In the genomic region with DNA sequence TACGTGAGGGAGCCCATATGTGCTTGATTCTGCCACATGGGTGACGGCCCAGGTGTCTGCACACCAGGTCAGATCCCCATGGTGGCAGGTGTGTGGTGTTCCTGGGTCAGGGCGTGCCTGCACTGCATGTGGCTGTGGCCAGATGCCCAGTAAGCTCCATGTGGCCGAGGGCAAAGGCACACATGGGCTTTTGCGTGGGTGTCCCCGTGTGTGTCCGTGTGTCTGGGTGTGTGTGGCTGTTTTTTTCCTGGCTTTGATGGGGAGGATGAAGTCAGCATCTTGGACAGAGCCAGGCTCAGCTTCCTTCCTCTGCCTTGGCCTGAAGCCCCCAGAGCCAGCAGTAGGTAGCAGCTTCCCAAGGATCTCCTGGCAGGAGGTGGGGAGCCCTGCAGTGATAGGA, we compare ENCODE assay signal across 8 cellular contexts. TPM values are rescaled to one million over a fixed set of nuclear protein-coding genes. Genes with fewer than 3 reads are reported as not detected.
DNase-seq lines count a peak whose midpoint lies in the region; ATAC-seq and TF ChIP-seq lines count a peak whose summit lies in the region.
"Had no signal": no experiment of that assay in that cellular context is flagged by ENCODE, and none has a peak within 500 bp of the region (broad histone marks: within the 10 kb centered on the region; RNA-seq: fewer than 3 reads in every experiment).

No MANE protein-coding gene starts in this region.

- H3K9me3 ChIP-seq in heart right ventricle = no peaks in the 10 kb centered on the region
- no peaks in the 10 kb centered on the region for H3K9me3 ChIP-seq in tibial artery

- H3K36me3 ChIP-seq in heart right ventricle (peaks cover 0 to 14% (median 0%) of the 10 kb centered on the region in 9 donors), tibial artery (peaks cover 0 to 12% (median 3%) of the 10 kb centered on the region in 3 donors)

- H3K27ac ChIP-seq in heart right ventricle (peak overlapping the region; percentile 66 to 96 (median 90)), tibial artery (peak overlapping the region; percentile 75 to 81)
- H3K27ac ChIP-seq: VCaP had no signal

- H3K4me3 ChIP-seq in heart right ventricle (peak overlapping the region in 8 of 10 donors; percentile 57 to 82 (median 66)), tibial artery (no peak overlapping the region)

- intact Hi-C loops in heart right ventricle (cut with DNase I) = loop anchor here in 4 of 10 donors (5.0 to 10.0 kb wide), 3 partner anchors 124 to 134 kb away; no protein-coding TSS in a partner anchor
- intact Hi-C loops in tibial artery (cut with DNase I; ENCODE audit: low total_unique reads) = loop anchor here (2.0 kb wide), 1 partner anchor 18 kb away; no protein-coding TSS in a partner anchor

- peaks cover 0 to 9% (median 0%) of the 10 kb centered on the region in 7 donors for H3K27me3 ChIP-seq in heart right ventricle
- no peaks in the 10 kb centered on the region for H3K27me3 ChIP-seq in tibial artery

- peak in 7 of 8 donors; percentile 2 to 46 (median 13) for ATAC-seq in heart right ventricle

- 44 to 59% methylated on average over 7 of the region's 7 CpGs for WGBS in heart right ventricle, 2 donors

- DNase-seq in heart right ventricle (peak in 1 of 2 donors; percentile 46), tibial artery (peak in 1 of 2 donors; percentile 70), GF-D8 (lab: John Stamatoyannopoulos, UW) (no peak), ureter (ENCODE audit: low spot score) (no peak)
- DNase-seq: activated gamma-delta T cell treated with Interleukin-2 at 50 U/mL for 16 hours; NCI-H1436 treated with DMSO at 0.1 percent for 48 hours; stimulated activated CD8-positive, alpha-beta memory T cell treated with anti-CD3 and anti-CD28 coated beads, Interleukin-4, amount 100 ng/mL, for 48 hours had no signal

- TF ChIP-seq CTCF in heart right ventricle (IDR thresholded peaks at IDR 0.05) = no peak
- TF ChIP-seq CTCF in tibial artery (IDR thresholded peaks at IDR 0.05) = no peak

- H3K4me1 ChIP-seq in heart right ventricle (peaks cover 38 to 92% (median 77%) of the 10 kb centered on the region in 9 donors), tibial artery (peaks cover 0 to 88% (median 62%) of the 10 kb centered on the region in 4 donors)

RNA-seq across cellular contexts. Expression of a gene that starts 1.5 kb away (rescaled TPM):
- total RNA-seq in heart right ventricle (100 to 1,000 TPM in 1 of 10 donors, 10 to 100 TPM in 9; 36.2 to 123 (median 61.4) TPM), ureter (121 TPM)
- polyA plus RNA-seq in heart right ventricle = 10 to 100 TPM; 49.0 to 96.7 TPM

RNA-seq across cellular contexts. Expression of a gene that starts 17.4 kb away (rescaled TPM):
- 10 to 100 TPM; 20.1 to 44.4 (median 29.4) TPM for total RNA-seq in heart right ventricle
- polyA plus RNA-seq in heart right ventricle = 10 to 100 TPM; 23.4 to 47.0 TPM
- total RNA-seq in ureter = 121 TPM

RNA-seq across cellular contexts. Expression of a gene that starts 19.5 kb away (rescaled TPM):
- 1 to 10 TPM in 8 of 10 donors, under 1 TPM in 2; 0.72 to 3.4 (median 2.2) TPM for total RNA-seq in heart right ventricle
- polyA plus RNA-seq in heart right ventricle = 1 to 10 TPM; 3.4 to 7.2 TPM
- 2.9 TPM for total RNA-seq in ureter

RNA-seq across cellular contexts. Expression of a gene that starts 41.1 kb away (rescaled TPM):
- total RNA-seq in heart right ventricle (1 to 10 TPM in 3 of 10 donors, under 1 TPM in 7; 0.17 to 1.4 (median 0.49) TPM), ureter (2.8 TPM)
- polyA plus RNA-seq in heart right ventricle = 1 to 10 TPM; 1.1 to 2.9 TPM

RNA-seq across cellular contexts. Expression of a gene that starts 43.3 kb away (rescaled TPM):
- total RNA-seq in heart right ventricle = 10 to 100 TPM; 18.0 to 31.8 (median 23.7) TPM
- 10 to 100 TPM; 16.8 to 17.6 TPM for polyA plus RNA-seq in heart right ventricle
- 19.0 TPM for total RNA-seq in ureter

Comparison
In these comparisons a context has a peak if more than half of its experiments do, and no peak if none do; other contexts are left out.
1. H3K4me3 ChIP-seq: peak in heart right ventricle (8 of 10); none in tibial artery (0 of 2).